16 cellular contexts compared by ENCODE assay signal in genomic region chr7:16278167-16278787, GRCh38.
"Had no signal": no experiment of that assay in that cellular context is flagged by ENCODE, and none has a peak within 500 bp of the region (broad histone marks: within the 10 kb centered on the region; RNA-seq: fewer than 3 reads in every experiment).

No MANE protein-coding gene starts in this region.

- H3K27me3 Mint-ChIP-seq: naive B cell had no signal

- H3K36me3 ChIP-seq: colonic mucosa, neutrophil, right atrium auricular region had no signal

- H3K4me3 ChIP-seq: colonic mucosa, gastroesophageal sphincter, lung, right atrium auricular region had no signal

- DNase-seq: cerebellar nuclear complex; colonic mucosa; dermis blood vessel endothelial cell; foreskin fibroblast; glutamatergic neuron; mesendoderm; naive B cell; posterior cingulate gyrus; small intestine; stimulated activated CD4-positive, alpha-beta T cell treated with anti-CD3 and anti-CD28 coated beads, Interleukin-12 subunit alpha, Interleukin-12 subunit beta, amount 100 ng/mL, for 4 hours; stimulated activated naive CD4-positive, alpha-beta T cell treated with Interleukin-2 at 50 U/mL for 16 hours; trophoblast cell had no signal

- H3K27ac Mint-ChIP-seq: naive B cell had no signal

- H3K27me3 ChIP-seq: colonic mucosa, gastroesophageal sphincter, neutrophil, right atrium auricular region had no signal

- H3K4me1 Mint-ChIP-seq: naive B cell had no signal

- H3K9me3 ChIP-seq: colonic mucosa, gastroesophageal sphincter, neutrophil, right atrium auricular region had no signal

- H3K36me3 Mint-ChIP-seq: naive B cell had no signal

- H3K9me3 Mint-ChIP-seq: naive B cell had no signal

- ATAC-seq: gastroesophageal sphincter had no signal

- H3K27ac ChIP-seq: colonic mucosa, gastroesophageal sphincter, neutrophil, right atrium auricular region had no signal

- H3K4me1 ChIP-seq: colonic mucosa, gastroesophageal sphincter had no signal
